ENCODE assay signal across 20 cellular contexts in genomic region chr5:41337240-41337639, GRCh38.
DNase-seq lines count a peak whose midpoint lies in the region; ATAC-seq and TF ChIP-seq lines count a peak whose summit lies in the region.
"Had no signal": no experiment of that assay in that cellular context is flagged by ENCODE, and none has a peak within 500 bp of the region (broad histone marks: within the 10 kb centered on the region; RNA-seq: fewer than 3 reads in every experiment).

No MANE protein-coding gene starts in this region.

- H3K4me3 ChIP-seq in heart left ventricle (no peak overlapping the region), hepatocyte (no peak overlapping the region)
- H3K4me3 ChIP-seq: BLaER1, HAP-1 had no signal

- no peak for TF ChIP-seq POLR2A in heart left ventricle (IDR thresholded peaks at IDR 0.05)

- H3K27me3 Mint-ChIP-seq in activated T-cell treated with anti-CD3 and anti-CD28 coated beads, Interleukin-2, amount 50 U/mL, for 4 hours (ENCODE audit: low read depth), result no peaks in the 10 kb centered on the region
- H3K27me3 Mint-ChIP-seq: B cell; CD4-positive, CD25-positive, alpha-beta regulatory T cell had no signal

- H2AFZ ChIP-seq in hepatocyte, result no peak overlapping the region

- H3K27me3 ChIP-seq in heart left ventricle, result no peaks in the 10 kb centered on the region
- H3K27me3 ChIP-seq in hepatocyte, result no peaks in the 10 kb centered on the region
- H3K27me3 ChIP-seq: BLaER1 had no signal

- no peak overlapping the region for H3K4me2 ChIP-seq in hepatocyte
- H3K4me2 ChIP-seq: BLaER1 had no signal

- peak; percentile 53 for ATAC-seq in Right ventricle myocardium inferior
- no peak for ATAC-seq in left cardiac atrium
- peak; percentile 42 for ATAC-seq in left ventricle myocardium superior
- no peak for ATAC-seq in heart left ventricle
- no peak for ATAC-seq in HG02938 (IDR thresholded peaks at IDR 0.05; ENCODE audit: unreplicated experiment)
- ATAC-seq in activated T-cell treated with anti-CD3 and anti-CD28 coated beads, Interleukin-2, amount 50 U/mL, for 4 hours, result no peak
- ATAC-seq: CD8-positive, alpha-beta T cell had no signal

- H3K4me3 Mint-ChIP-seq in activated T-cell treated with anti-CD3 and anti-CD28 coated beads, Interleukin-2, amount 50 U/mL, for 4 hours, result no peak overlapping the region
- H3K4me3 Mint-ChIP-seq: B cell; CD4-positive, CD25-positive, alpha-beta regulatory T cell; CD8-positive, alpha-beta T cell; HFFc6 had no signal

- no peaks in the 10 kb centered on the region for H3K9me2 ChIP-seq in hepatocyte (replicated peaks; ENCODE audit: insufficient read depth)

- DNase-seq in Right ventricle myocardium inferior (ENCODE audit: missing footprints), result no peak
- no peak for DNase-seq in left cardiac atrium
- no peak for DNase-seq in left ventricle myocardium superior
- no peak for DNase-seq in heart left ventricle
- DNase-seq in M059J (ENCODE audit: low read depth), result peak; percentile 15
- DNase-seq in hepatocyte (ENCODE audit: low spot score), result no peak
- no peak for DNase-seq in activated T-cell treated with anti-CD3 and anti-CD28 coated beads, Interleukin-2, amount 50 U/mL, for 4 hours
- DNase-seq: Caco-2; CD4-positive, CD25-positive, alpha-beta regulatory T cell; CD8-positive, alpha-beta T cell; DMS153; DND-41; GOT3; HFFc6 had no signal

- intact Hi-C loops in Right ventricle myocardium inferior (cut with DNase I), result loop anchor here (5.0 to 10.0 kb wide), 2 partner anchors 142 to 430 kb away; partner anchors contain the start of gene C7
- intact Hi-C loops in left cardiac atrium (cut with DNase I), result no loop called here
- intact Hi-C loops in left ventricle myocardium superior (cut with micrococcal nuclease), result no loop called here
- intact Hi-C loops in heart left ventricle (cut with DNase I), result no loop called here

- H3K36me3 ChIP-seq in heart left ventricle (no peaks in the 10 kb centered on the region), hepatocyte (replicated peaks; ENCODE audit: insufficient read depth, low read depth) (no peaks in the 10 kb centered on the region)
- H3K36me3 ChIP-seq: BLaER1, HAP-1 had no signal

- TF ChIP-seq CTCF in heart left ventricle (IDR thresholded peaks at IDR 0.05) (no peak), hepatocyte (IDR thresholded peaks at IDR 0.05; ENCODE audit: poor library complexity) (no peak)

- no peaks in the 10 kb centered on the region for H4K20me1 ChIP-seq in hepatocyte (ENCODE audit: insufficient read depth, poor library complexity, severe bottlenecking)
- H4K20me1 ChIP-seq: BLaER1 had no signal

- H3K27ac ChIP-seq in heart left ventricle (peak overlapping the region in 2 of 12 donors; percentile 1 to 66), hepatocyte (peak overlapping the region; percentile 13)
- H3K27ac ChIP-seq: 22Rv1, BLaER1, C4-2B had no signal

- H3K9me3 ChIP-seq in heart left ventricle, result peaks cover 0 to 4% (median 0%) of the 10 kb centered on the region in 12 donors
- no peaks in the 10 kb centered on the region for H3K9me3 ChIP-seq in hepatocyte (ENCODE audit: low read depth)
- H3K9me3 ChIP-seq: BLaER1, Caco-2, HAP-1 had no signal

- no peaks in the 10 kb centered on the region for H3K36me3 Mint-ChIP-seq in activated T-cell treated with anti-CD3 and anti-CD28 coated beads, Interleukin-2, amount 50 U/mL, for 4 hours (ENCODE audit: insufficient read depth)
- H3K36me3 Mint-ChIP-seq: CD4-positive, CD25-positive, alpha-beta regulatory T cell; CD8-positive, alpha-beta T cell had no signal

- H3K9me3 Mint-ChIP-seq in activated T-cell treated with anti-CD3 and anti-CD28 coated beads, Interleukin-2, amount 50 U/mL, for 4 hours, result no peaks in the 10 kb centered on the region
- H3K9me3 Mint-ChIP-seq: CD8-positive, alpha-beta T cell; HFFc6 had no signal

- no peaks in the 10 kb centered on the region for H3K4me1 Mint-ChIP-seq in activated T-cell treated with anti-CD3 and anti-CD28 coated beads, Interleukin-2, amount 50 U/mL, for 4 hours (ENCODE audit: low read depth)
- H3K4me1 Mint-ChIP-seq: B cell; CD4-positive, CD25-positive, alpha-beta regulatory T cell had no signal

- H3K4me1 ChIP-seq in heart left ventricle (peaks cover 4 to 65% (median 28%) of the 10 kb centered on the region in 12 donors), hepatocyte (ENCODE audit: insufficient read depth) (no peaks in the 10 kb centered on the region)
- H3K4me1 ChIP-seq: BLaER1, Caco-2, HAP-1 had no signal

- no peaks in the 10 kb centered on the region for H3K79me2 ChIP-seq in hepatocyte

Comparison
In these comparisons a context has a peak if more than half of its experiments do, and no peak if none do; other contexts are left out.
1. ATAC-seq: peak in Right ventricle myocardium inferior (single experiment) and left ventricle myocardium superior (single experiment); none in left cardiac atrium (0 of 2), heart left ventricle (0 of 4), HG02938 (single experiment) and activated T-cell treated with anti-CD3 and anti-CD28 coated beads, Interleukin-2, amount 50 U/mL, for 4 hours (0 of 2).